1 cellular context compared by ENCODE assay signal in genomic region chr11:16194566-16194965, GRCh38.
A peak's percentile ranks its signal among the peaks of the same experiment; 100 is the strongest.
TF ChIP-seq lines count a peak whose summit lies in the region.

No MANE protein-coding gene starts in this region.

TF ChIP-seq in neural cell, 6 proteins besides CTCF, POLR2A, EP300 and RAD21 (continued from another document):
- TF ChIP-seq REST (IDR thresholded peaks at IDR 0.05; ENCODE audit: borderline replicate concordance) (peak; percentile 18), MXI1 (conservative IDR thresholded peaks at IDR 0.05; ENCODE audit: poor library complexity, severe bottlenecking) (no peak), POLR2AphosphoS5 (IDR thresholded peaks at IDR 0.05) (no peak), EZH2 (IDR thresholded peaks at IDR 0.05; ENCODE audit: borderline replicate concordance, insufficient read depth, low read length, poor library complexity, severe bottlenecking) (no peak)
